In the genomic region with DNA sequence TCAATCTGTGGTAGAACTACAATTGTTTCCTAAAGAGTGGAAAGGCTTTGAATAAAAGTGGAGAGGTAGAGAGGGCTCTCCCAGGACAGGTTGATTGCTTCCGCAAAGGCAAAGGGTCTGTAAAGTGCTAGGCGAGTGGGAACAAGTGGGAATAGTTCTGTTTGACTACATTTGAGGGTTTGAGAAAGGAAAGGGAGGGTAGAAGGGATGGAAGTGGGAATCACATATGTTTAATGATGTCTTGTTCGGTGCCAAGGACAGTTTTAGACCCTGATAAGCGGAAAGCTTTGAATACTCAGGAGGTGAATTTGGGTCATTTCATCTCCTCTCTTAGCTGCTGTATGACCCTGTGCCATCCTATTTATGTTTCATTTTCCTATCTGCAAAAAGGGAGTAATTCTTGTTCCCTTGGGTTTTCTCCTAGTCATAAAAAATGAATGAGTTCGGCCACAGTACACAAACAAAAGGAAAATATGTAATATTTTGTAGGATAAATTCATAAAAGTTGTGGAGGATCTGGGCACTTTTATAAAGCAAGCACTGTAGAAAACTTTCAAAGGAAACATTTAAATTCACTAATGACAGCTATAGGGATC, we compare ENCODE assay signal across 8 cellular contexts. TPM values are rescaled to one million over a fixed set of nuclear protein-coding genes. Genes with fewer than 3 reads are reported as not detected.
DNase-seq lines count a peak whose midpoint lies in the region; ATAC-seq and TF ChIP-seq lines count a peak whose summit lies in the region.

No MANE protein-coding gene starts in this region.

- H3K79me1 ChIP-seq in mesenchymal stem cell (replicated peaks; ENCODE audit: low read length, poor library complexity, severe bottlenecking): peaks cover 8% of the 10 kb centered on the region

- H2BK5ac ChIP-seq in mesenchymal stem cell (ENCODE audit: low read depth, low read length, poor library complexity, severe bottlenecking): no peak overlapping the region

- H3K9me3 ChIP-seq in mesenchymal stem cell (ENCODE audit: control insufficient read depth, low read length) (no peaks in the 10 kb centered on the region), tibial nerve (no peaks in the 10 kb centered on the region)

- no peak overlapping the region for H3K4ac ChIP-seq in mesenchymal stem cell (ENCODE audit: low read depth in 1 of 2, low read length in 2 of 2)

- H3K27ac ChIP-seq in mesenchymal stem cell (ENCODE audit: low read length, poor library complexity, severe bottlenecking) (no peak overlapping the region), tibial nerve (peak overlapping the region in 3 of 4 donors; percentile 87 to 97 (median 97))

- H3K23ac ChIP-seq in mesenchymal stem cell (ENCODE audit: low read length in 2 of 2): peak overlapping the region in 1 of 2 experiments; percentile 60

- H3K27ac Mint-ChIP-seq in activated naive CD4-positive, alpha-beta T cell treated with anti-CD3 and anti-CD28 coated beads for 36 hours: peak overlapping the region; percentile 1
- H3K27ac Mint-ChIP-seq in activated CD8-positive, alpha-beta T cell treated with anti-CD3 and anti-CD28 coated beads, Interleukin-2, amount 10 ng/mL, durations not matched to agents 7 days and 5 days: peak overlapping the region; percentile 2

- TF ChIP-seq EP300 in tibial nerve (IDR thresholded peaks at IDR 0.05): no peak

- H3K4me1 ChIP-seq in mesenchymal stem cell (ENCODE audit: control insufficient read depth, insufficient read depth, low read depth, low read length) (peaks cover 9% of the 10 kb centered on the region), tibial nerve (peaks cover 0 to 36% (median 6%) of the 10 kb centered on the region in 4 donors)

- no peaks in the 10 kb centered on the region for H3K27me3 Mint-ChIP-seq in activated naive CD4-positive, alpha-beta T cell treated with anti-CD3 and anti-CD28 coated beads for 36 hours (ENCODE audit: low read depth)
- H3K27me3 Mint-ChIP-seq in activated CD8-positive, alpha-beta T cell treated with anti-CD3 and anti-CD28 coated beads, Interleukin-2, amount 10 ng/mL, durations not matched to agents 7 days and 5 days (ENCODE audit: low read depth): peaks cover 4% of the 10 kb centered on the region

- peak overlapping the region; percentile 2 for H3K4me3 Mint-ChIP-seq in activated naive CD4-positive, alpha-beta T cell treated with anti-CD3 and anti-CD28 coated beads for 36 hours
- peak overlapping the region; percentile 97 for H3K4me3 Mint-ChIP-seq in activated CD8-positive, alpha-beta T cell treated with anti-CD3 and anti-CD28 coated beads, Interleukin-2, amount 10 ng/mL, durations not matched to agents 7 days and 5 days

- H4K91ac ChIP-seq in mesenchymal stem cell (ENCODE audit: low read length): no peak overlapping the region

- no peak for TF ChIP-seq POLR2A in tibial nerve (IDR thresholded peaks at IDR 0.05)

- peak overlapping the region in 1 of 2 experiments; percentile 8 for H3K18ac ChIP-seq in mesenchymal stem cell (ENCODE audit: low read depth in 1 of 2, low read length in 2 of 2)

- DNase-seq in activated naive CD4-positive, alpha-beta T cell treated with anti-CD3 and anti-CD28 coated beads for 36 hours: no peak
- DNase-seq in activated naive CD4-positive, alpha-beta T cell (lab: John Stamatoyannopoulos, UW): no peak
- DNase-seq in activated CD8-positive, alpha-beta T cell treated with anti-CD3 and anti-CD28 coated beads, Interleukin-2, amount 10 ng/mL, durations not matched to agents 7 days and 5 days: no peak
- DNase-seq in mesenchymal stem cell (no peak), tibial nerve (ENCODE audit: low spot score in 2 of 2) (no peak), GM10266 (ENCODE audit: extremely low spot score) (no peak), NCI-H2107 (lab: John Stamatoyannopoulos, UW) (no peak)

- no peak overlapping the region for H2BK12ac ChIP-seq in mesenchymal stem cell (ENCODE audit: low read length in 2 of 2)

- H3K4me3 ChIP-seq in mesenchymal stem cell (ENCODE audit: insufficient read depth in 1 of 2, low read depth in 1 of 2, low read length in 2 of 2): peak overlapping the region in 1 of 2 experiments; percentile 78
- no peak overlapping the region for H3K4me3 ChIP-seq in tibial nerve

- CTCF ChIA-PET in activated naive CD4-positive, alpha-beta T cell treated with anti-CD3 and anti-CD28 coated beads for 36 hours (lab: Charles Lee): interaction anchor here (1.9 to 12.2 kb wide), 2 partner anchors 117 to 144 kb away, joined by 10 to 265 read pairs; no protein-coding TSS in a partner anchor
- CTCF ChIA-PET in activated CD8-positive, alpha-beta T cell treated with anti-CD3 and anti-CD28 coated beads, Interleukin-2, amount 10 ng/mL, durations not matched to agents 7 days and 5 days (lab: Charles Lee): interaction anchor here (1.0 to 18.8 kb wide), 5 partner anchors 38 to 293 kb away, joined by 3 to 584 read pairs (median 210); no protein-coding TSS in a partner anchor

- POLR2A ChIA-PET in activated CD8-positive, alpha-beta T cell treated with anti-CD3 and anti-CD28 coated beads, Interleukin-2, amount 10 ng/mL, durations not matched to agents 7 days and 5 days (lab: Charles Lee): interaction anchor here (1.0 to 11.4 kb wide), 7 partner anchors 19 to 143 kb away, joined by 3 to 574 read pairs (median 23); a partner anchor contains a TSS

- peaks cover 10 to 16% of the 10 kb centered on the region in 2 experiments for H3K36me3 ChIP-seq in mesenchymal stem cell (ENCODE audit: control insufficient read depth in 1 of 2, insufficient read depth in 2 of 2, low read depth in 1 of 2, low read length in 2 of 2)
- H3K36me3 ChIP-seq in tibial nerve: peaks cover 0 to 5% (median 3%) of the 10 kb centered on the region in 3 donors

- 70% methylated on average over 4 of the region's 5 CpGs for WGBS in mesenchymal stem cell
- 79 to 80% methylated on average over 5 of the region's 5 CpGs for WGBS in tibial nerve, 2 donors

- peaks cover 20% of the 10 kb centered on the region for H3K4me1 Mint-ChIP-seq in activated naive CD4-positive, alpha-beta T cell treated with anti-CD3 and anti-CD28 coated beads for 36 hours (ENCODE audit: low read depth)
- H3K4me1 Mint-ChIP-seq in activated CD8-positive, alpha-beta T cell treated with anti-CD3 and anti-CD28 coated beads, Interleukin-2, amount 10 ng/mL, durations not matched to agents 7 days and 5 days (ENCODE audit: low read depth): peaks cover 21% of the 10 kb centered on the region

- H3K36me3 Mint-ChIP-seq in activated naive CD4-positive, alpha-beta T cell treated with anti-CD3 and anti-CD28 coated beads for 36 hours (ENCODE audit: low read depth): peaks cover 27% of the 10 kb centered on the region
- peaks cover 28% of the 10 kb centered on the region for H3K36me3 Mint-ChIP-seq in activated CD8-positive, alpha-beta T cell treated with anti-CD3 and anti-CD28 coated beads, Interleukin-2, amount 10 ng/mL, durations not matched to agents 7 days and 5 days (ENCODE audit: low read depth)

- ATAC-seq in activated CD8-positive, alpha-beta T cell treated with anti-CD3 and anti-CD28 coated beads, Interleukin-2, amount 10 ng/mL, durations not matched to agents 7 days and 5 days: no peak
- ATAC-seq in GM21528 (IDR thresholded peaks at IDR 0.05; ENCODE audit: low FRiP score, unreplicated experiment): no peak

- no peak for TF ChIP-seq CTCF in tibial nerve (IDR thresholded peaks at IDR 0.05)
- no peak for TF ChIP-seq CTCF in GM10266 (IDR thresholded peaks at IDR 0.05; ENCODE audit: control insufficient read depth, insufficient read depth, low read depth, missing control alignments)

- intact Hi-C loops in activated naive CD4-positive, alpha-beta T cell treated with anti-CD3 and anti-CD28 coated beads for 36 hours (cut with micrococcal nuclease): no loop called here

- H4K8ac ChIP-seq in mesenchymal stem cell (ENCODE audit: low read length): no peak overlapping the region

- no peak overlapping the region for H2BK15ac ChIP-seq in mesenchymal stem cell (ENCODE audit: low read depth, poor library complexity, severe bottlenecking)

- H3K9ac ChIP-seq in mesenchymal stem cell (ENCODE audit: low read length): peak overlapping the region; percentile 93

- H2BK120ac ChIP-seq in mesenchymal stem cell (ENCODE audit: low read depth, low read length): no peak overlapping the region

- no peak overlapping the region for H3K14ac ChIP-seq in mesenchymal stem cell (ENCODE audit: low read length in 2 of 2)

- H3K9me3 Mint-ChIP-seq in activated naive CD4-positive, alpha-beta T cell treated with anti-CD3 and anti-CD28 coated beads for 36 hours: no peaks in the 10 kb centered on the region
- no peaks in the 10 kb centered on the region for H3K9me3 Mint-ChIP-seq in activated CD8-positive, alpha-beta T cell treated with anti-CD3 and anti-CD28 coated beads, Interleukin-2, amount 10 ng/mL, durations not matched to agents 7 days and 5 days (ENCODE audit: insufficient read depth)

- peak overlapping the region; percentile 86 for H2AK5ac ChIP-seq in mesenchymal stem cell (ENCODE audit: low read length, severe bottlenecking)

- H3K4me2 ChIP-seq in mesenchymal stem cell (ENCODE audit: low read length, poor library complexity, severe bottlenecking): no peak overlapping the region

- no peaks in the 10 kb centered on the region for H3K27me3 ChIP-seq in mesenchymal stem cell (ENCODE audit: control insufficient read depth in 1 of 2, insufficient read depth in 1 of 2, low read length in 2 of 2)
- no peaks in the 10 kb centered on the region for H3K27me3 ChIP-seq in tibial nerve

- no peak overlapping the region for H2AFZ ChIP-seq in mesenchymal stem cell (ENCODE audit: low read depth, low read length)

RNA-seq across cellular contexts. Expression of a gene that starts 1.7 kb away (rescaled TPM):
- 100 to 1,000 TPM; 226 to 227 TPM for total RNA-seq in activated naive CD4-positive, alpha-beta T cell treated with anti-CD3 and anti-CD28 coated beads for 36 hours
- 100 to 1,000 TPM; 432 to 449 TPM for total RNA-seq in activated CD8-positive, alpha-beta T cell treated with anti-CD3 and anti-CD28 coated beads, Interleukin-2, amount 10 ng/mL, durations not matched to agents 7 days and 5 days
- 14.5 TPM for polyA plus RNA-seq in mesenchymal stem cell (2013, experiment 1 of 2)
- 13.6 TPM for polyA plus RNA-seq in mesenchymal stem cell (2013, experiment 2 of 2)
- total RNA-seq in tibial nerve: 10 to 100 TPM in 1 of 4 donors, 1 to 10 TPM in 3; 2.8 to 22.8 (median 6.6) TPM

Comparison
In these comparisons a context has a peak if more than half of its experiments do, and no peak if none do; other contexts are left out.
1. RNA of a gene that starts 1.7 kb away (total RNA-seq): 432 to 449 TPM in activated CD8-positive, alpha-beta T cell treated with anti-CD3 and anti-CD28 coated beads, Interleukin-2, amount 10 ng/mL, durations not matched to agents 7 days and 5 days and 226 to 227 TPM in activated naive CD4-positive, alpha-beta T cell treated with anti-CD3 and anti-CD28 coated beads for 36 hours; 2.8 to 22.8 TPM in tibial nerve; every median in the first group is over 4 times any median in the second.